ENCODE assay signal across 11 cellular contexts in genomic region chr4:185587065-185587443, GRCh38. TPM values are rescaled to one million over a fixed set of nuclear protein-coding genes. Genes with fewer than 3 reads are reported as not detected.
DNase-seq lines count a peak whose midpoint lies in the region; ATAC-seq, FAIRE-seq and TF ChIP-seq lines count a peak whose summit lies in the region.
"Had no signal": no experiment of that assay in that cellular context is flagged by ENCODE, and none has a peak within 500 bp of the region (broad histone marks: within the 10 kb centered on the region; RNA-seq: fewer than 3 reads in every experiment).

No MANE protein-coding gene starts in this region.

- CTCF ChIA-PET in activated CD8-positive, alpha-beta T cell treated with anti-CD3 and anti-CD28 coated beads for 36 hours (lab: Charles Lee) = interaction anchor here (1.0 to 7.5 kb wide), 2 partner anchors 10 kb away, joined by 4 to 55 read pairs; no protein-coding TSS in a partner anchor
- CTCF ChIA-PET in MCF 10A (lab: Yijun Ruan, JAX) = interaction anchor here (0.7 to 2.6 kb wide), 4 partner anchors 9 to 902 kb away, joined by 3 to 6 read pairs (median 4); partner anchors contain the start of gene CCDC110

- H3K27ac ChIP-seq in right atrium auricular region (peak overlapping the region; percentile 46 to 67), left ventricle myocardium inferior (replicated peaks) (no peak overlapping the region), keratinocyte (ENCODE audit: control insufficient read depth, insufficient read depth, low read length) (no peak overlapping the region)

- no peaks in the 10 kb centered on the region for H3K36me3 Mint-ChIP-seq in activated CD8-positive, alpha-beta T cell treated with anti-CD3 and anti-CD28 coated beads for 36 hours (ENCODE audit: low read depth)
- peaks cover 13% of the 10 kb centered on the region for H3K36me3 Mint-ChIP-seq in MCF 10A (ENCODE audit: insufficient read depth, unreplicated experiment)

- H3K9me3 Mint-ChIP-seq in activated CD8-positive, alpha-beta T cell treated with anti-CD3 and anti-CD28 coated beads for 36 hours = no peaks in the 10 kb centered on the region
- H3K9me3 Mint-ChIP-seq in MCF 10A (ENCODE audit: unreplicated experiment) = no peaks in the 10 kb centered on the region
- H3K9me3 Mint-ChIP-seq: dendritic cell treated with granulocyte-macrophage colony-stimulating factor and Interleukin-4, amounts not matched to agents 40 ng/mL and 50 ng/mL, for 4 days had no signal

- H3K36me3 ChIP-seq in right atrium auricular region (peaks cover 24% of the 10 kb centered on the region), left ventricle myocardium inferior (peaks cover 5% of the 10 kb centered on the region), keratinocyte (ENCODE audit: control insufficient read depth in 2 of 2, extremely low read depth in 1 of 2, insufficient read depth in 2 of 2, low read length in 2 of 2) (no peaks in the 10 kb centered on the region), MG63 (no peaks in the 10 kb centered on the region)

- no peak for FAIRE-seq in keratinocyte (lab: Jason Lieb, UNC)
- FAIRE-seq: frontal cortex had no signal

- peaks cover 13% of the 10 kb centered on the region for H3K4me1 Mint-ChIP-seq in activated CD8-positive, alpha-beta T cell treated with anti-CD3 and anti-CD28 coated beads for 36 hours (ENCODE audit: low read depth)
- H3K4me1 Mint-ChIP-seq in MCF 10A (ENCODE audit: insufficient read depth, unreplicated experiment) = peaks cover 8% of the 10 kb centered on the region

- no peak overlapping the region for H2AFZ ChIP-seq in keratinocyte (ENCODE audit: control insufficient read depth, low read length)

- H3K4me2 ChIP-seq in keratinocyte (ENCODE audit: control insufficient read depth, extremely low read depth, insufficient read depth, low read depth, low read length) = peak overlapping the region; percentile 29

- dilution Hi-C loops in keratinocyte (cut with MboI; ENCODE audit: extremely low pct_ligation_motif_present, low sequenced_read_pairs) = no loop called here

- H4K20me1 ChIP-seq in keratinocyte (ENCODE audit: control insufficient read depth, extremely low read depth, insufficient read depth, low read length) = no peaks in the 10 kb centered on the region

- no peak for ATAC-seq in activated CD8-positive, alpha-beta T cell treated with anti-CD3 and anti-CD28 coated beads for 36 hours

- H3K27ac Mint-ChIP-seq in activated CD8-positive, alpha-beta T cell treated with anti-CD3 and anti-CD28 coated beads for 36 hours = peak overlapping the region; percentile 60
- no peak overlapping the region for H3K27ac Mint-ChIP-seq in MCF 10A (ENCODE audit: low read depth, unreplicated experiment)
- H3K27ac Mint-ChIP-seq: dendritic cell treated with granulocyte-macrophage colony-stimulating factor and Interleukin-4, amounts not matched to agents 40 ng/mL and 50 ng/mL, for 4 days had no signal

- peaks cover 0 to 14% of the 10 kb centered on the region in 2 donors for H3K4me1 ChIP-seq in right atrium auricular region
- H3K4me1 ChIP-seq in left ventricle myocardium inferior = peaks cover 17% of the 10 kb centered on the region
- peaks cover 6% of the 10 kb centered on the region for H3K4me1 ChIP-seq in keratinocyte (ENCODE audit: control insufficient read depth, extremely low read depth, insufficient read depth, low read length)

- H3K4me3 ChIP-seq in right atrium auricular region (no peak overlapping the region), left ventricle myocardium inferior (no peak overlapping the region), keratinocyte (ENCODE audit: control insufficient read depth in 2 of 3, extremely low read depth in 1 of 3, insufficient read depth in 2 of 3, low read depth in 1 of 3, low read length in 3 of 3) (no peak overlapping the region), MG63 (no peak overlapping the region)

- in situ Hi-C loops in KBM-7 (cut with MboI; ENCODE audit: low pct_unique_long_range_greater_than_20kb, low sequenced_read_pairs) = no loop called here

- H3K27me3 Mint-ChIP-seq in activated CD8-positive, alpha-beta T cell treated with anti-CD3 and anti-CD28 coated beads for 36 hours = peaks cover 50% of the 10 kb centered on the region
- H3K27me3 Mint-ChIP-seq in MCF 10A (ENCODE audit: insufficient read depth, unreplicated experiment) = no peaks in the 10 kb centered on the region

- BruUV-seq in MCF 10A (replicated peaks; lab: Mats Ljungman, UMichigan) = no TSS peak

- H3K9ac ChIP-seq in keratinocyte (ENCODE audit: control insufficient read depth, extremely low read depth, insufficient read depth, low read length) = no peak overlapping the region

- H3K27me3 ChIP-seq in right atrium auricular region = no peaks in the 10 kb centered on the region
- no peaks in the 10 kb centered on the region for H3K27me3 ChIP-seq in left ventricle myocardium inferior (ENCODE audit: low read depth)
- peaks cover 26% of the 10 kb centered on the region for H3K27me3 ChIP-seq in keratinocyte (ENCODE audit: control insufficient read depth, extremely low read depth, insufficient read depth, low read length)
- H3K27me3 ChIP-seq in MG63 = no peaks in the 10 kb centered on the region

- DNase-seq in right atrium auricular region (ENCODE audit: low spot score) (no peak), left ventricle myocardium inferior (no peak), keratinocyte (ENCODE audit: low read depth, low spot score) (no peak), MCF 10A (ENCODE audit: unreplicated experiment) (no peak), KBM-7 (no peak), MG63 (no peak)
- DNase-seq in activated CD8-positive, alpha-beta T cell treated with anti-CD3 and anti-CD28 coated beads for 36 hours = no peak
- no peak for DNase-seq in central memory CD4-positive, alpha-beta T cell
- DNase-seq: NCI-H226 had no signal

- H3K9me1 ChIP-seq in keratinocyte (ENCODE audit: control insufficient read depth, extremely low read depth, insufficient read depth, low read length) = no peaks in the 10 kb centered on the region

- intact Hi-C loops in left ventricle myocardium inferior (cut with micrococcal nuclease) (no loop called here), MCF 10A (cut with micrococcal nuclease) (no loop called here)
- intact Hi-C loops in activated CD8-positive, alpha-beta T cell treated with anti-CD3 and anti-CD28 coated beads for 36 hours (cut with micrococcal nuclease) = no loop called here

- TF ChIP-seq CTCF in right atrium auricular region (IDR thresholded peaks at IDR 0.05) = no peak
- TF ChIP-seq CTCF in left ventricle myocardium inferior (IDR thresholded peaks at IDR 0.05; ENCODE audit: borderline replicate concordance) = no peak
- TF ChIP-seq CTCF in activated CD8-positive, alpha-beta T cell treated with anti-CD3 and anti-CD28 coated beads for 36 hours (IDR thresholded peaks at IDR 0.05) = no peak
- TF ChIP-seq CTCF in keratinocyte (optimal IDR thresholded peaks at IDR 0.05 in 1 of 3, IDR thresholded peaks at IDR 0.05 in 1 of 3, conservative IDR thresholded peaks at IDR 0.05 in 1 of 3; ENCODE audit: extremely low read depth in 1 of 3, insufficient read depth in 2 of 3, low read length in 3 of 3) = no peak
- no peak for TF ChIP-seq CTCF in MCF 10A (IDR thresholded peaks at IDR 0.05; ENCODE audit: unreplicated experiment)

- no peaks in the 10 kb centered on the region for H3K79me2 ChIP-seq in keratinocyte (ENCODE audit: control insufficient read depth, insufficient read depth, low read length)

- H3K9me3 ChIP-seq in right atrium auricular region (no peaks in the 10 kb centered on the region), left ventricle myocardium inferior (replicated peaks) (no peaks in the 10 kb centered on the region), keratinocyte (ENCODE audit: control insufficient read depth, low read depth, low read length) (no peaks in the 10 kb centered on the region), MG63 (no peaks in the 10 kb centered on the region)

- POLR2A ChIA-PET in activated CD8-positive, alpha-beta T cell treated with anti-CD3 and anti-CD28 coated beads for 36 hours (lab: Charles Lee) = no interaction called here
- POLR2A ChIA-PET in MCF 10A (lab: Yijun Ruan, JAX) = no interaction called here

- H3K4me3 Mint-ChIP-seq in activated CD8-positive, alpha-beta T cell treated with anti-CD3 and anti-CD28 coated beads for 36 hours = peak overlapping the region; percentile 48
- H3K4me3 Mint-ChIP-seq in MCF 10A (ENCODE audit: unreplicated experiment) = no peak overlapping the region
- H3K4me3 Mint-ChIP-seq: dendritic cell treated with granulocyte-macrophage colony-stimulating factor and Interleukin-4, amounts not matched to agents 40 ng/mL and 50 ng/mL, for 4 days had no signal

RNA-seq across cellular contexts. Expression of gene PDLIM3, which starts 51.7 kb away (rescaled TPM):
- total RNA-seq in right atrium auricular region (100 to 1,000 TPM; 476 to 783 TPM), left ventricle myocardium inferior (308 TPM), MCF 10A (2022) (0.22 and 0.30 TPM in 2 replicates)
- total RNA-seq in activated CD8-positive, alpha-beta T cell treated with anti-CD3 and anti-CD28 coated beads for 36 hours = not detected
- 0.08 TPM in 1 of 3 replicates, not detected in the others for polyA plus RNA-seq in keratinocyte
- 0.24 TPM for polyA plus RNA-seq in keratinocyte (2011; ENCODE audit: low read depth)
- not detected in 2 replicates for polyA plus RNA-seq in keratinocyte (2011; cell fraction: cytosol; rRNA removed)
- 0.03 TPM in 1 of 2 replicates, not detected in the other for polyA plus RNA-seq in keratinocyte (2011; cell fraction: nucleus; rRNA removed)
- 0.41 TPM in 1 of 2 replicates, not detected in the other for polyA plus RNA-seq in keratinocyte (2012; ENCODE audit: low replicate concordance)
- polyA minus RNA-seq in keratinocyte = not detected in 3 replicates
- polyA minus RNA-seq in keratinocyte (2011; cell fraction: cytosol; rRNA and poly(A)+ RNA removed) = not detected
- polyA minus RNA-seq in keratinocyte (2011; cell fraction: nucleus; rRNA and poly(A)+ RNA removed) = not detected in 2 replicates
- 0.26 TPM in 1 of 2 replicates, not detected in the other for total RNA-seq in MG63 (2014; rRNA removed; shearing (Covaris generic); ENCODE audit: low replicate concordance)

Comparison
In these comparisons a context has a peak if more than half of its experiments do, and no peak if none do; other contexts are left out.
1. H3K27ac ChIP-seq: peak in right atrium auricular region (2 of 2); none in left ventricle myocardium inferior (single experiment) and keratinocyte (single experiment).
2. RNA of gene PDLIM3, which starts 51.7 kb away (total RNA-seq): 476 to 783 TPM in right atrium auricular region and 308 TPM in left ventricle myocardium inferior (single experiment); 0.22 to 0.30 TPM in MCF 10A, 0.26 TPM in MG63 and not detected in activated CD8-positive, alpha-beta T cell treated with anti-CD3 and anti-CD28 coated beads for 36 hours; every median in the first group is over 100 times any median in the second.